Comparison of ENCODE assay signal across 21 cellular contexts in genomic region chrX:16060252-16060651, GRCh38.
DNase-seq lines count a peak whose midpoint lies in the region; ATAC-seq and TF ChIP-seq lines count a peak whose summit lies in the region.
"Had no signal": no experiment of that assay in that cellular context is flagged by ENCODE, and none has a peak within 500 bp of the region (broad histone marks: within the 10 kb centered on the region; RNA-seq: fewer than 3 reads in every experiment).

No MANE protein-coding gene starts in this region.

- CTCF ChIA-PET in HEK293 (lab: Yijun Ruan, JAX) = interaction anchor here (0.7 kb wide), 1 partner anchor 77 kb away, joined by 4 read pairs; no protein-coding TSS in a partner anchor

- TF ChIP-seq POLR2A in right lobe of liver (IDR thresholded peaks at IDR 0.05) = no peak

- intact Hi-C loops in right lobe of liver (cut with DNase I) = no loop called here

- H3K36me3 ChIP-seq in HEK293 (ENCODE audit: control insufficient read depth in 2 of 2, insufficient read depth in 1 of 2, low read length in 2 of 2) (no peaks in the 10 kb centered on the region), right lobe of liver (no peaks in the 10 kb centered on the region)
- H3K36me3 ChIP-seq: BLaER1 treated with 17β-estradiol and CSF1 and Interleukin-3, amounts not matched to agents 10 nM and 100 nM; MG63 had no signal

- ATAC-seq in SK-N-SH treated with all-trans-retinoic acid at 6 μM for 48 hours (peak; percentile 43; the same call in 2 of the 3 replicates), right lobe of liver (no peak), HG03442 (IDR thresholded peaks at IDR 0.05; ENCODE audit: unreplicated experiment) (no peak)
- ATAC-seq in activated naive CD4-positive, alpha-beta T cell treated with anti-CD3 and anti-CD28 coated beads, Interleukin-2, amount 50 U/mL, for 72 hours = no peak
- ATAC-seq: CD8-positive, alpha-beta T cell; GM12878; T-cell had no signal

- no peaks in the 10 kb centered on the region for H3K9me3 Mint-ChIP-seq in type B pancreatic cell
- no peaks in the 10 kb centered on the region for H3K9me3 Mint-ChIP-seq in activated naive CD4-positive, alpha-beta T cell treated with anti-CD3 and anti-CD28 coated beads, Interleukin-2, amount 50 U/mL, for 72 hours
- H3K9me3 Mint-ChIP-seq: CD8-positive, alpha-beta T cell had no signal

- no peak overlapping the region for H3K4me3 Mint-ChIP-seq in type B pancreatic cell
- H3K4me3 Mint-ChIP-seq: CD8-positive, alpha-beta T cell; T-cell had no signal

- H3K27ac Mint-ChIP-seq in type B pancreatic cell = peak overlapping the region; percentile 27
- H3K27ac Mint-ChIP-seq in activated naive CD4-positive, alpha-beta T cell treated with anti-CD3 and anti-CD28 coated beads, Interleukin-2, amount 50 U/mL, for 72 hours = no peak overlapping the region
- H3K27ac Mint-ChIP-seq: CD8-positive, alpha-beta T cell; T-cell had no signal

- H3K27me3 Mint-ChIP-seq in type B pancreatic cell = no peaks in the 10 kb centered on the region

- no peaks in the 10 kb centered on the region for H3K36me3 Mint-ChIP-seq in type B pancreatic cell
- H3K36me3 Mint-ChIP-seq in activated naive CD4-positive, alpha-beta T cell treated with anti-CD3 and anti-CD28 coated beads, Interleukin-2, amount 50 U/mL, for 72 hours = no peaks in the 10 kb centered on the region
- H3K36me3 Mint-ChIP-seq: CD8-positive, alpha-beta T cell; T-cell had no signal

- H3K4me3 ChIP-seq in HEK293 (ENCODE audit: low read depth, low read length) (no peak overlapping the region), right lobe of liver (no peak overlapping the region)
- H3K4me3 ChIP-seq: BLaER1 treated with 17β-estradiol and CSF1 and Interleukin-3, amounts not matched to agents 10 nM and 100 nM; GM12878; MG63; SK-N-MC had no signal

- H3K4me1 Mint-ChIP-seq in type B pancreatic cell (ENCODE audit: unreplicated experiment) = no peaks in the 10 kb centered on the region
- H3K4me1 Mint-ChIP-seq: T-cell had no signal

- H3K9me3 ChIP-seq in HEK293 (ENCODE audit: control insufficient read depth, insufficient read depth, low read depth, low read length) (no peaks in the 10 kb centered on the region; the same call in 1 of the 2 replicates), right lobe of liver (no peaks in the 10 kb centered on the region)
- H3K9me3 ChIP-seq: MG63 had no signal

- H3K4me1 ChIP-seq in HEK293 (ENCODE audit: control insufficient read depth, insufficient read depth, low read length) = no peaks in the 10 kb centered on the region
- no peaks in the 10 kb centered on the region for H3K4me1 ChIP-seq in right lobe of liver

- 22% methylated on average over 2 of the region's 2 CpGs for WGBS in right lobe of liver (ENCODE audit: insufficient coverage, low coverage, low lambda C conversion rate, missing lambda C conversion rate)

- TF ChIP-seq CTCF in HEK293 (tag by site-specific recombination; IDR thresholded peaks at IDR 0.05) (no peak), type B pancreatic cell (conservative IDR thresholded peaks at IDR 0.05) (no peak), right lobe of liver (IDR thresholded peaks at IDR 0.05) (no peak)

- no peak overlapping the region for H3K27ac ChIP-seq in HEK293 (ENCODE audit: extremely low read depth, low read depth, low read length)
- H3K27ac ChIP-seq in right lobe of liver = no peak overlapping the region
- H3K27ac ChIP-seq: BLaER1 treated with 17β-estradiol and CSF1 and Interleukin-3, amounts not matched to agents 10 nM and 100 nM; SK-N-MC had no signal

- POLR2A ChIA-PET in HEK293 (lab: Yijun Ruan, JAX) = no interaction called here

- DNase-seq in NCI-H2227 (lab: John Stamatoyannopoulos, UW; ENCODE audit: unreplicated experiment) (peak; percentile 34), type B pancreatic cell (ENCODE audit: extremely low spot score, unreplicated experiment) (no peak), right lobe of liver (no peak)
- no peak for DNase-seq in activated naive CD4-positive, alpha-beta T cell treated with anti-CD3 and anti-CD28 coated beads, Interleukin-2, amount 50 U/mL, for 72 hours (ENCODE audit: low spot score in 2 of 2)
- DNase-seq: Calu3; CD8-positive, alpha-beta T cell; EL; IMR-90; Karpas-422; MG63; NCI-H1092; NCI-H524 treated with DMSO at 0.1 percent for 48 hours; NK-92 treated with Interleukin-12 subunit alpha and Interleukin-12 subunit beta, amount 100 ng/mL, for 24 hours; Right ventricle myocardium superior; T-cell had no signal

- peaks cover 0 to 2% of the 10 kb centered on the region in 2 donors for H3K27me3 ChIP-seq in right lobe of liver
- H3K27me3 ChIP-seq: MG63 had no signal

TF ChIP-seq in HEK293, 187 proteins besides CTCF, POLR2A, EP300 and RAD21:
- TF ChIP-seq ZNF114 (tag by site-specific recombination; IDR thresholded peaks at IDR 0.05) (no peak), MEIS1 (CRISPR knock-in tag; IDR thresholded peaks at IDR 0.05; ENCODE audit: borderline replicate concordance) (peak; percentile 87)

TF ChIP-seq in SK-N-SH treated with all-trans-retinoic acid at 6 μM for 48 hours, 23 proteins besides CTCF, POLR2A, EP300 and RAD21:
- TF ChIP-seq ISL1 (CRISPR knock-in tag; IDR thresholded peaks at IDR 0.05) = peak; percentile 48; the same call in 1 of the 2 replicates
- TF ChIP-seq PPARA (CRISPR knock-in tag; IDR thresholded peaks at IDR 0.05; ENCODE audit: borderline replicate concordance) = no peak
